ENCODE assay signal across 15 cellular contexts in genomic region chr17:20170085-20170484, GRCh38.
DNase-seq lines count a peak whose midpoint lies in the region; ATAC-seq, FAIRE-seq and TF ChIP-seq lines count a peak whose summit lies in the region.
"Had no signal": no experiment of that assay in that cellular context is flagged by ENCODE, and none has a peak within 500 bp of the region (broad histone marks: within the 10 kb centered on the region; RNA-seq: fewer than 3 reads in every experiment).

No MANE protein-coding gene starts in this region.

- H3K4me2 ChIP-seq in PC-9 = no peak overlapping the region
- H3K4me2 ChIP-seq: BLaER1 treated with 17β-estradiol and CSF1 and Interleukin-3, amounts not matched to agents 10 nM and 100 nM; GM23338 had no signal

- H3K9me3 ChIP-seq in PC-9 (ENCODE audit: insufficient read depth, low read depth) = no peaks in the 10 kb centered on the region
- H3K9me3 ChIP-seq: BLaER1 treated with 17β-estradiol and CSF1 and Interleukin-3, amounts not matched to agents 10 nM and 100 nM had no signal

- CTCF ChIA-PET in PC-9 (lab: Charles Lee) = no interaction called here

- no peaks in the 10 kb centered on the region for H3K36me3 ChIP-seq in PC-9 (ENCODE audit: low read depth)

- H3F3A ChIP-seq in PC-9 (ENCODE audit: insufficient read depth, low read depth) = peaks cover 44% of the 10 kb centered on the region

- no TSS peak for BruUV-seq in PC-9 (replicated peaks; lab: Mats Ljungman, UMichigan)

- H3K79me2 ChIP-seq in PC-9 (ENCODE audit: low read depth) = peaks cover 87% of the 10 kb centered on the region

- peaks cover 13% of the 10 kb centered on the region for H4K20me1 ChIP-seq in PC-9 (ENCODE audit: insufficient read depth)

- POLR2A ChIA-PET in PC-9 (lab: Charles Lee; ENCODE audit: unreplicated experiment) = no interaction called here

- ATAC-seq in esophagus mucosa (no peak), GM21528 (IDR thresholded peaks at IDR 0.05; ENCODE audit: low FRiP score, unreplicated experiment) (no peak)
- ATAC-seq: GM23338 had no signal

- H3K4me3 ChIP-seq in PC-9 = no peak overlapping the region
- H3K4me3 ChIP-seq in dorsolateral prefrontal cortex = no peak overlapping the region
- H3K4me3 ChIP-seq: BLaER1 treated with 17β-estradiol and CSF1 and Interleukin-3, amounts not matched to agents 10 nM and 100 nM; GM23338 had no signal

- no peak overlapping the region for H2AFZ ChIP-seq in PC-9
- H2AFZ ChIP-seq: GM23338 had no signal

- H3K27ac ChIP-seq in PC-9 = peak overlapping the region; percentile 74
- peak overlapping the region in 37 of 59 donors; percentile 6 to 96 (median 55) for H3K27ac ChIP-seq in dorsolateral prefrontal cortex
- H3K27ac ChIP-seq in substantia nigra (ENCODE audit: low read depth, low read length, poor library complexity, severe bottlenecking) = peak overlapping the region; percentile 37
- H3K27ac ChIP-seq: BLaER1 treated with 17β-estradiol and CSF1 and Interleukin-3, amounts not matched to agents 10 nM and 100 nM had no signal

- DNase-seq in GM12892 (ENCODE audit: insufficient read length) (no peak), PC-9 (no peak), dorsolateral prefrontal cortex (no peak), substantia nigra (lab: John Stamatoyannopoulos, UW) (no peak), NCI-H226 (no peak)
- DNase-seq: ACHN; Calu3; CD4-positive, CD25-positive, alpha-beta regulatory T cell; DMS 273 treated with DMSO at 0.1 percent for 48 hours; H7 had no signal

- peaks cover 49% of the 10 kb centered on the region for H3K4me1 ChIP-seq in PC-9 (replicated peaks; ENCODE audit: insufficient read depth)

- H3K9me2 ChIP-seq in PC-9 (ENCODE audit: insufficient read depth) = no peaks in the 10 kb centered on the region

- peak; percentile 5 for FAIRE-seq in GM12892 (lab: Jason Lieb, UNC)
- FAIRE-seq: GM18507 had no signal

- TF ChIP-seq CTCF in PC-9 (conservative IDR thresholded peaks at IDR 0.05) (no peak), dorsolateral prefrontal cortex (IDR thresholded peaks at IDR 0.05 in 54 of 56, conservative IDR thresholded peaks at IDR 0.05 in 2 of 56; ENCODE audit: low read depth in 1 of 56, partially characterized antibody in 56 of 56) (no peak)

- intact Hi-C loops in PC-9 (cut with micrococcal nuclease; ENCODE audit: unreplicated experiment) = loop anchor here (2.0 to 5.0 kb wide), 2 partner anchors 37 to 57 kb away; no protein-coding TSS in a partner anchor
- intact Hi-C loops in dorsolateral prefrontal cortex (cut with DNase I) = no loop called here

- TF ChIP-seq POLR2A in GM12892 (IDR thresholded peaks at IDR 0.05; ENCODE audit: low read depth, low read length) = no peak

- H3K27me3 ChIP-seq in PC-9 (ENCODE audit: insufficient read depth, low read depth) (no peaks in the 10 kb centered on the region), dorsolateral prefrontal cortex (no peaks in the 10 kb centered on the region)
- H3K27me3 ChIP-seq: BLaER1 treated with 17β-estradiol and CSF1 and Interleukin-3, amounts not matched to agents 10 nM and 100 nM had no signal
